ENCODE assay signal across 23 cellular contexts in genomic region chr12:29486972-29487371, GRCh38. TPM values are rescaled to one million over a fixed set of nuclear protein-coding genes. Genes with fewer than 3 reads are reported as not detected.
DNase-seq lines count a peak whose midpoint lies in the region; ATAC-seq and TF ChIP-seq lines count a peak whose summit lies in the region.
"Had no signal": no experiment of that assay in that cellular context is flagged by ENCODE, and none has a peak within 500 bp of the region (broad histone marks: within the 10 kb centered on the region; RNA-seq: fewer than 3 reads in every experiment).

No MANE protein-coding gene starts in this region.

- H3K27me3 ChIP-seq in GM23338 (ENCODE audit: insufficient read depth), result no peaks in the 10 kb centered on the region
- H3K27me3 ChIP-seq: BLaER1 treated with 17β-estradiol and CSF1 and Interleukin-3, amounts not matched to agents 10 nM and 100 nM had no signal

- H2AFZ ChIP-seq in GM23338, result no peak overlapping the region

- no peaks in the 10 kb centered on the region for H4K20me1 ChIP-seq in GM23338 (replicated peaks; ENCODE audit: insufficient read depth)
- H4K20me1 ChIP-seq: BLaER1 treated with 17β-estradiol and CSF1 and Interleukin-3, amounts not matched to agents 10 nM and 100 nM had no signal

- no peak for DNase-seq in GM23338 (ENCODE audit: low spot score)
- peak; percentile 42 for DNase-seq in OCI-M1 (lab: John Stamatoyannopoulos, UW)
- peak in 12 of 61 donors; percentile 1 to 77 (median 14) for DNase-seq in caudate nucleus (lab: John Stamatoyannopoulos, UW)
- DNase-seq in putamen (ENCODE audit: low spot score), result peak; percentile 73
- DNase-seq in NCI-H128 (lab: John Stamatoyannopoulos, UW; ENCODE audit: unreplicated experiment), result no peak
- no peak for DNase-seq in GM10266 (ENCODE audit: extremely low spot score)
- DNase-seq: 8988T; ACHN; AML-193; BE2C; CD4-positive, alpha-beta T cell; CD8-positive, alpha-beta memory T cell; DMS 273 treated with DMSO at 0.1 percent for 48 hours; DMS79; EL; GDM1; H7; HCEC 1CT had no signal

- TF ChIP-seq CTCF in GM23338 (conservative IDR thresholded peaks at IDR 0.05; ENCODE audit: low read depth in 2 of 2), result no peak
- TF ChIP-seq CTCF in GM10266 (IDR thresholded peaks at IDR 0.05; ENCODE audit: control insufficient read depth, insufficient read depth, low read depth, missing control alignments), result no peak

- no peak overlapping the region for H3K4me3 ChIP-seq in GM23338
- H3K4me3 ChIP-seq: A549; BLaER1 treated with 17β-estradiol and CSF1 and Interleukin-3, amounts not matched to agents 10 nM and 100 nM had no signal

- H3K27ac ChIP-seq in GM23338 (ENCODE audit: low read depth) (no peak overlapping the region), caudate nucleus (ENCODE audit: low read depth, low read length) (peak overlapping the region; percentile 40)
- H3K27ac ChIP-seq: A549; BLaER1 treated with 17β-estradiol and CSF1 and Interleukin-3, amounts not matched to agents 10 nM and 100 nM had no signal

- peak; percentile 32; the same call in 2 of the 3 replicates for ATAC-seq in GM23338
- no peak for ATAC-seq in GM18870 (IDR thresholded peaks at IDR 0.05; ENCODE audit: unreplicated experiment)
- ATAC-seq: A549 had no signal

- H3K36me3 Mint-ChIP-seq in GM23338 (ENCODE audit: low read depth), result no peaks in the 10 kb centered on the region
- H3K36me3 Mint-ChIP-seq: CD14-positive monocyte had no signal

- H3F3A ChIP-seq in GM23338 (replicated peaks; ENCODE audit: low read depth), result no peaks in the 10 kb centered on the region

- no peaks in the 10 kb centered on the region for H3K4me1 ChIP-seq in GM23338 (ENCODE audit: insufficient read depth)
- H3K4me1 ChIP-seq: A549; BE2C; BLaER1 treated with 17β-estradiol and CSF1 and Interleukin-3, amounts not matched to agents 10 nM and 100 nM had no signal

- no peaks in the 10 kb centered on the region for H3K4me1 Mint-ChIP-seq in GM23338
- H3K4me1 Mint-ChIP-seq: CD14-positive monocyte; CD8-positive, alpha-beta memory T cell had no signal

- no peak overlapping the region for H3K4me3 Mint-ChIP-seq in GM23338
- H3K4me3 Mint-ChIP-seq: CD14-positive monocyte; CD4-positive, alpha-beta T cell; CD8-positive, alpha-beta memory T cell had no signal

- H3K79me2 ChIP-seq in GM23338 (replicated peaks; ENCODE audit: insufficient read depth), result no peaks in the 10 kb centered on the region

- no peaks in the 10 kb centered on the region for H3K36me3 ChIP-seq in GM23338 (ENCODE audit: insufficient read depth)
- H3K36me3 ChIP-seq: BE2C; BLaER1 treated with 17β-estradiol and CSF1 and Interleukin-3, amounts not matched to agents 10 nM and 100 nM had no signal

- no peak overlapping the region for H3K4me2 ChIP-seq in GM23338
- H3K4me2 ChIP-seq: A549; BLaER1 treated with 17β-estradiol and CSF1 and Interleukin-3, amounts not matched to agents 10 nM and 100 nM had no signal

- H3K27ac Mint-ChIP-seq in GM23338, result no peak overlapping the region
- H3K27ac Mint-ChIP-seq: CD4-positive, alpha-beta T cell had no signal

- no peaks in the 10 kb centered on the region for H3K27me3 Mint-ChIP-seq in GM23338 (ENCODE audit: insufficient read depth, low read depth, poor library complexity)

- H3K9me2 ChIP-seq in GM23338 (ENCODE audit: insufficient read depth), result no peaks in the 10 kb centered on the region

- H3K9me3 Mint-ChIP-seq in GM23338, result no peaks in the 10 kb centered on the region
- H3K9me3 Mint-ChIP-seq: CD14-positive monocyte; CD4-positive, alpha-beta T cell; CD8-positive, alpha-beta memory T cell had no signal

TF ChIP-seq in GM23338, 12 proteins besides CTCF, POLR2A, EP300 and RAD21:
- TF ChIP-seq EZH2 (IDR thresholded peaks at IDR 0.05; ENCODE audit: low read depth, unreplicated experiment) (no peak), POLR2AphosphoS5 (IDR thresholded peaks at IDR 0.05; ENCODE audit: low read depth) (no peak), ZNF331 (CRISPR knock-in tag; IDR thresholded peaks at IDR 0.05; ENCODE audit: low read depth) (no peak), ZNF462 (CRISPR knock-in tag; IDR thresholded peaks at IDR 0.05) (no peak), REST (IDR thresholded peaks at IDR 0.05; ENCODE audit: unreplicated experiment) (no peak), ZNF114 (CRISPR knock-in tag; IDR thresholded peaks at IDR 0.05) (no peak)

RNA-seq across cellular contexts. Expression of gene OVCH1, which starts 10.5 kb away (rescaled TPM):
- total RNA-seq in GM23338 (2014; rRNA removed; shearing (Covaris generic)), result not detected in 2 replicates
- polyA plus RNA-seq in GM23338 (2016; fragmentation: Nextera tagmentation; extraction: Ambion mirVana), result not detected in 2 replicates
- total RNA-seq: CD4-positive, alpha-beta T cell; CD8-positive, alpha-beta memory T cell; H7 had no signal
- polyA plus RNA-seq: A549; CD14-positive monocyte; CD8-positive, alpha-beta memory T cell; H1 had no signal

Comparison
In these comparisons a context has a peak if more than half of its experiments do, and no peak if none do; other contexts are left out.
1. DNase-seq: peak in OCI-M1 (single experiment) and putamen (single experiment); none in GM23338 (single experiment), NCI-H128 (single experiment) and GM10266 (single experiment).